Comparison of ENCODE assay signal across 1 cellular context in the genomic region with DNA sequence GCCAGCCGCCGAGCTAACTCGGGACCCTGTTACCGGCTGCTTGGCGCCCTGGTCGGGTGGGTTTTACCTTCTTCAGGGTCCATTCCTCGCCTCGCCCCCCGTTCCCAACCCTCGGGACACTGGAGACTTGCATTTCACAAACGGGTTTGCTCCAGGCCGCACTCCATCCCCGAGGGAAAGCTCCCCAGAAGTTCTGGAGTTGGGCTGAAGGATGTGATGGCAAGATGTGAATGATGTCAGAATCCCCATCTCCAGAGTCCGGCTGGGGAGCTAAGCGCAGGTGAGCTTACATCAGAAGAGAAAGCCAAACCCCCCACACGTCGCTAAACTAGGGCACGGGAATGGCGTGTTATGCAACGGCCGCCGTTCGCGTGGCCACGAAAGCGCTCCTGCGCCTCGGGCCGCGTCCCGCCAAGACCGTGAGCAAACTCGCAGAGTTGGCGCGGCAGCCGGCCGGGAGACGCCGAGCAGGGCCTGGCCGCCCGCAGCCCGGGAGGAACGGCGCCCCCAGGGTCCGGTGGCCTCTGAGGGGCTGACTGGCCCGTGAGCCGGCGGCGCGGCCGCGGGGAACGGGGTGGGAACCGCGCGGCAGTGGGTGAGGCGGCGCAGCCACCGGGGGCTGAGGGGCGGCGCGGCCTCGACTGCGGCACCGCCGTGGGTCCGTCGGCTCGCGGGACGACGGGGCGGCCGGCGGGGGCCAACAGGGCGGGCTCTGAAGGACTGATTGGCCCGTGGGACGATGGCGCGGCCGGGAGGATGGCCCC.
TF ChIP-seq lines count a peak whose summit lies in the region.

No MANE protein-coding gene starts in this region.

TF ChIP-seq in IMR-90, 13 proteins besides CTCF, POLR2A, EP300 and RAD21 (continued from another document):
- TF ChIP-seq, protein P1, sequence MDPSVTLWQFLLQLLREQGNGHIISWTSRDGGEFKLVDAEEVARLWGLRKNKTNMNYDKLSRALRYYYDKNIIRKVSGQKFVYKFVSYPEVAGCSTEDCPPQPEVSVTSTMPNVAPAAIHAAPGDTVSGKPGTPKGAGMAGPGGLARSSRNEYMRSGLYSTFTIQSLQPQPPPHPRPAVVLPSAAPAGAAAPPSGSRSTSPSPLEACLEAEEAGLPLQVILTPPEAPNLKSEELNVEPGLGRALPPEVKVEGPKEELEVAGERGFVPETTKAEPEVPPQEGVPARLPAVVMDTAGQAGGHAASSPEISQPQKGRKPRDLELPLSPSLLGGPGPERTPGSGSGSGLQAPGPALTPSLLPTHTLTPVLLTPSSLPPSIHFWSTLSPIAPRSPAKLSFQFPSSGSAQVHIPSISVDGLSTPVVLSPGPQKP (IDR thresholded peaks at IDR 0.05; ENCODE audit: borderline replicate concordance, low read depth, low read length) = no peak
- no peak for TF ChIP-seq SMC3 (IDR thresholded peaks at IDR 0.05; ENCODE audit: low read depth, low read length)
- no peak for TF ChIP-seq CHD1 (IDR thresholded peaks at IDR 0.05; ENCODE audit: low read depth, low read length)
- peak; percentile 17; the same call in 1 of the 2 replicates for TF ChIP-seq BHLHE40 (IDR thresholded peaks at IDR 0.05; ENCODE audit: low read depth, low read length)
- TF ChIP-seq MXI1 (IDR thresholded peaks at IDR 0.05; ENCODE audit: borderline replicate concordance, low read depth, low read length) = no peak
